13 cellular contexts compared by ENCODE assay signal in genomic region chr12:112112423-112113132, GRCh38. TPM values are rescaled to one million over a fixed set of nuclear protein-coding genes. Genes with fewer than 3 reads are reported as not detected.
DNase-seq lines count a peak whose midpoint lies in the region; TF ChIP-seq lines count a peak whose summit lies in the region.
"Had no signal": no experiment of that assay in that cellular context is flagged by ENCODE, and none has a peak within 500 bp of the region (broad histone marks: within the 10 kb centered on the region; RNA-seq: fewer than 3 reads in every experiment).

No MANE protein-coding gene starts in this region.

- TF ChIP-seq POLR2A in stomach (IDR thresholded peaks at IDR 0.05): no peak

- H4K20me1 ChIP-seq in PC-9 (ENCODE audit: insufficient read depth): no peaks in the 10 kb centered on the region

- TF ChIP-seq EP300 in stomach (IDR thresholded peaks at IDR 0.05): no peak

- H3K27me3 ChIP-seq in PC-9 (ENCODE audit: insufficient read depth, low read depth) (no peaks in the 10 kb centered on the region), stomach (no peaks in the 10 kb centered on the region)
- H3K27me3 ChIP-seq: cardiac muscle cell, uterus had no signal

- no peaks in the 10 kb centered on the region for H3K9me2 ChIP-seq in PC-9 (ENCODE audit: insufficient read depth)

- CTCF ChIA-PET in PC-9 (lab: Charles Lee): interaction anchor here (0.6 to 1.4 kb wide), 2 partner anchors 10 to 16 kb away, joined by 3 to 6 read pairs; no protein-coding TSS in a partner anchor

- BruUV-seq in PC-9 (replicated peaks; lab: Mats Ljungman, UMichigan): no TSS peak

- peak overlapping the region; percentile 31; the same call in 1 of the 2 replicates for H2AFZ ChIP-seq in PC-9

- H3K4me2 ChIP-seq in PC-9: peak overlapping the region; percentile 79

- H3K4me3 ChIP-seq in PC-9 (peak overlapping the region; percentile 37; the same call in 1 of the 2 replicates), stomach (no peak overlapping the region)
- H3K4me3 ChIP-seq: cardiac muscle cell, SK-N-MC, uterus had no signal

- TF ChIP-seq CTCF in PC-9 (conservative IDR thresholded peaks at IDR 0.05) (no peak), stomach (IDR thresholded peaks at IDR 0.05) (no peak)

- H3K79me2 ChIP-seq in PC-9 (ENCODE audit: low read depth): peaks cover 31% of the 10 kb centered on the region

- WGBS in stomach, 5 donors: 69 to 84% (median 73%) methylated on average over 6 of the region's 6 CpGs

- H3K27ac ChIP-seq in PC-9 (peak overlapping the region; percentile 89), stomach (peak overlapping the region in 1 of 5 donors; percentile 51)
- H3K27ac ChIP-seq: cardiac muscle cell, SK-N-MC, uterus had no signal

- POLR2A ChIA-PET in PC-9 (lab: Charles Lee; ENCODE audit: unreplicated experiment): interaction anchor here (0.5 to 1.4 kb wide), 4 partner anchors 13 to 100 kb away, joined by 3 to 8 read pairs (median 4); partner anchors contain the start of genes ERP29, TMEM116 and TRAFD1

- DNase-seq in SIG-M5 treated with dmso at 0.1 percent for 504 hours (lab: John Stamatoyannopoulos, UW; ENCODE audit: unreplicated experiment) (peak; percentile 51), SIG-M5 (lab: John Stamatoyannopoulos, UW) (no peak), PC-9 (peak; percentile 88 to 100), islet precursor cell (peak; percentile 55), stomach (peak; percentile 85), NCI-H526 treated with DMSO at 0.1 percent for 48 hours (lab: John Stamatoyannopoulos, UW) (no peak), NAMALWA (ENCODE audit: low spot score) (no peak), COLO829 (ENCODE audit: low spot score) (no peak)
- DNase-seq: activated gamma-delta T cell treated with Interleukin-2 at 50 U/mL for 16 hours, DND-41, uterus had no signal

- peaks cover 68% of the 10 kb centered on the region for H3F3A ChIP-seq in PC-9 (ENCODE audit: insufficient read depth, low read depth)

- H3K4me1 ChIP-seq in PC-9 (replicated peaks; ENCODE audit: insufficient read depth): peaks cover 70% of the 10 kb centered on the region
- peaks cover 7 to 54% (median 27%) of the 10 kb centered on the region in 4 donors for H3K4me1 ChIP-seq in stomach

- intact Hi-C loops in PC-9 (cut with micrococcal nuclease; ENCODE audit: unreplicated experiment): loop anchor here (1.0 kb wide), 2 partner anchors 10 to 37 kb away; no protein-coding TSS in a partner anchor
- intact Hi-C loops in stomach (cut with DNase I; ENCODE audit: low total_unique reads): no loop called here

- no peaks in the 10 kb centered on the region for H3K9me3 ChIP-seq in PC-9 (ENCODE audit: insufficient read depth, low read depth)
- H3K9me3 ChIP-seq in stomach: no peaks in the 10 kb centered on the region
- H3K9me3 ChIP-seq: uterus had no signal

- H3K36me3 ChIP-seq in PC-9 (ENCODE audit: low read depth) (no peaks in the 10 kb centered on the region), stomach (no peaks in the 10 kb centered on the region)
- H3K36me3 ChIP-seq: cardiac muscle cell, uterus had no signal

RNA-seq across cellular contexts. Expression of gene NAA25, which starts 4.0 kb away (rescaled TPM):
- total RNA-seq in PC-9 (2021) (29.5 and 37.0 TPM in 2 replicates), stomach (10 to 100 TPM; 11.1 to 72.6 (median 57.6) TPM)
- polyA plus RNA-seq in stomach: 1 to 10 TPM; 2.3 to 5.4 (median 3.2) TPM

RNA-seq across cellular contexts. Expression of gene TRAFD1, which starts 12.8 kb away (rescaled TPM):
- total RNA-seq in PC-9 (2021) (34.1 and 38.7 TPM in 2 replicates), stomach (10 to 100 TPM; 11.3 to 49.0 (median 27.7) TPM)
- 10 to 100 TPM; 13.9 to 22.5 (median 16.1) TPM for polyA plus RNA-seq in stomach

Comparison
In these comparisons a context has a peak if more than half of its experiments do, and no peak if none do; other contexts are left out.
1. DNase-seq: peak in SIG-M5 treated with dmso at 0.1 percent for 504 hours (single experiment), PC-9 (2 of 2), islet precursor cell (single experiment) and stomach (single experiment); none in SIG-M5 (single experiment), NCI-H526 treated with DMSO at 0.1 percent for 48 hours (single experiment), NAMALWA (single experiment) and COLO829 (single experiment).